19 cellular contexts compared by ENCODE assay signal in genomic region chr6:105804000-105804399, GRCh38.
DNase-seq lines count a peak whose midpoint lies in the region; ATAC-seq, FAIRE-seq and TF ChIP-seq lines count a peak whose summit lies in the region.
"Had no signal": no experiment of that assay in that cellular context is flagged by ENCODE, and none has a peak within 500 bp of the region (broad histone marks: within the 10 kb centered on the region; RNA-seq: fewer than 3 reads in every experiment).

No MANE protein-coding gene starts in this region.

- no peaks in the 10 kb centered on the region for H3K79me2 ChIP-seq in SK-N-SH (ENCODE audit: insufficient read depth)
- no peaks in the 10 kb centered on the region for H3K79me2 ChIP-seq in astrocyte (ENCODE audit: insufficient read depth, low read length)
- H3K79me2 ChIP-seq in keratinocyte (ENCODE audit: control insufficient read depth, insufficient read depth, low read length) = no peaks in the 10 kb centered on the region

- intact Hi-C loops in vagina (cut with DNase I) = no loop called here

- no peaks in the 10 kb centered on the region for H3K27me3 ChIP-seq in SK-N-SH (ENCODE audit: insufficient read depth)
- no peaks in the 10 kb centered on the region for H3K27me3 ChIP-seq in astrocyte (ENCODE audit: insufficient read depth, low read length)
- H3K27me3 ChIP-seq in keratinocyte (ENCODE audit: control insufficient read depth, extremely low read depth, insufficient read depth, low read length) = no peaks in the 10 kb centered on the region
- H3K27me3 ChIP-seq in vagina = no peaks in the 10 kb centered on the region
- H3K27me3 ChIP-seq in WERI-Rb-1 (ENCODE audit: insufficient read depth, low read depth, severe bottlenecking) = no peaks in the 10 kb centered on the region
- H3K27me3 ChIP-seq: SJCRH30 had no signal

- CTCF ChIA-PET in SK-N-SH (lab: Yijun Ruan, JAX) = interaction anchor here (0.5 kb wide), 1 partner anchor 635 kb away, joined by 4 read pairs; no protein-coding TSS in a partner anchor

- H4K20me1 ChIP-seq in SK-N-SH (ENCODE audit: insufficient read depth) = no peaks in the 10 kb centered on the region
- H4K20me1 ChIP-seq in astrocyte (ENCODE audit: insufficient read depth, low read length) = no peaks in the 10 kb centered on the region
- H4K20me1 ChIP-seq in keratinocyte (ENCODE audit: control insufficient read depth, extremely low read depth, insufficient read depth, low read length) = no peaks in the 10 kb centered on the region

- TF ChIP-seq RAD21 in SK-N-SH (IDR thresholded peaks at IDR 0.05; ENCODE audit: low read length) = no peak

- peak; percentile 14 for ATAC-seq in SK-N-SH treated with all-trans-retinoic acid at 6 μM for 48 hours
- ATAC-seq: GM23338 had no signal

- TF ChIP-seq EP300 in SK-N-SH (IDR thresholded peaks at IDR 0.05; ENCODE audit: borderline replicate concordance in 1 of 2, low read depth in 1 of 2, low read length in 1 of 2) = no peak

- H3K4me1 Mint-ChIP-seq in astrocyte (ENCODE audit: low read depth, unreplicated experiment) = peaks cover 3% of the 10 kb centered on the region
- H3K4me1 Mint-ChIP-seq: B cell, GM23338 had no signal

- H3K4me2 ChIP-seq in SK-N-SH = no peak overlapping the region; the same call in 1 of the 2 replicates
- peak overlapping the region; percentile 1 for H3K4me2 ChIP-seq in astrocyte (ENCODE audit: low read length)
- H3K4me2 ChIP-seq in keratinocyte (ENCODE audit: control insufficient read depth, extremely low read depth, insufficient read depth, low read depth, low read length) = peak overlapping the region; percentile 52
- H3K4me2 ChIP-seq: GM23338 had no signal

- no peaks in the 10 kb centered on the region for H3K36me3 Mint-ChIP-seq in astrocyte (ENCODE audit: low read depth, unreplicated experiment)
- H3K36me3 Mint-ChIP-seq: CD4-positive, CD25-positive, alpha-beta regulatory T cell had no signal

- POLR2A ChIA-PET in SK-N-SH (lab: Yijun Ruan, JAX) = no interaction called here

- no peaks in the 10 kb centered on the region for H3K9me1 ChIP-seq in keratinocyte (ENCODE audit: control insufficient read depth, extremely low read depth, insufficient read depth, low read length)

- H2AFZ ChIP-seq in SK-N-SH (ENCODE audit: low read depth) (no peak overlapping the region), astrocyte (ENCODE audit: low read depth, low read length) (no peak overlapping the region), keratinocyte (ENCODE audit: control insufficient read depth, low read length) (no peak overlapping the region)
- H2AFZ ChIP-seq: GM23338 had no signal

- H3K4me1 ChIP-seq in SK-N-SH (ENCODE audit: control insufficient read depth in 1 of 2, insufficient read depth in 2 of 2, low read depth in 1 of 2, low read length in 1 of 2) (peaks cover 0 to 5% of the 10 kb centered on the region in 2 experiments; a peak in 1 of 4 replicates), astrocyte (ENCODE audit: insufficient read depth, low read length) (peaks cover 17% of the 10 kb centered on the region), keratinocyte (ENCODE audit: control insufficient read depth, extremely low read depth, insufficient read depth, low read length) (peaks cover 28% of the 10 kb centered on the region), vagina (peaks cover 7% of the 10 kb centered on the region)
- H3K4me1 ChIP-seq: SJCRH30 had no signal

- H3K9me3 Mint-ChIP-seq in astrocyte (ENCODE audit: unreplicated experiment) = peaks cover 2% of the 10 kb centered on the region
- H3K9me3 Mint-ChIP-seq: GM23338 had no signal

- H3K27ac ChIP-seq in SK-N-SH (ENCODE audit: low read depth in 2 of 2, low read length in 1 of 2) = peak overlapping the region in 1 of 2 experiments; percentile 72; a peak in 3 of 4 replicates
- peak overlapping the region; percentile 61 for H3K27ac ChIP-seq in astrocyte (ENCODE audit: low read depth, low read length)
- H3K27ac ChIP-seq in keratinocyte (ENCODE audit: control insufficient read depth, insufficient read depth, low read length) = peak overlapping the region; percentile 80
- peak overlapping the region; percentile 33 for H3K27ac ChIP-seq in vagina
- H3K27ac ChIP-seq in WERI-Rb-1 = no peak overlapping the region
- H3K27ac ChIP-seq: 22Rv1, SJCRH30 had no signal

- H3K9me2 ChIP-seq in SK-N-SH = no peaks in the 10 kb centered on the region

- dilution Hi-C loops in keratinocyte (cut with MboI; ENCODE audit: extremely low pct_ligation_motif_present, low sequenced_read_pairs) = no loop called here

- H3K27me3 Mint-ChIP-seq in astrocyte (ENCODE audit: low read depth, unreplicated experiment) = no peaks in the 10 kb centered on the region
- H3K27me3 Mint-ChIP-seq: B cell; CD4-positive, CD25-positive, alpha-beta regulatory T cell had no signal

- WGBS in SK-N-SH (ENCODE audit: low lambda C conversion rate) = 9% methylated on average over 1 of the region's 1 CpG

- TF ChIP-seq POLR2A in vagina (IDR thresholded peaks at IDR 0.05) = no peak

- no peak overlapping the region for H3K27ac Mint-ChIP-seq in astrocyte (ENCODE audit: unreplicated experiment)
- H3K27ac Mint-ChIP-seq: B cell; CD4-positive, CD25-positive, alpha-beta regulatory T cell; GM23338 had no signal

- H3K36me3 ChIP-seq in SK-N-SH (replicated peaks in 1 of 2; ENCODE audit: control insufficient read depth in 1 of 2, insufficient read depth in 2 of 2, low read length in 1 of 2) (no peaks in the 10 kb centered on the region), astrocyte (ENCODE audit: insufficient read depth, low read length) (no peaks in the 10 kb centered on the region), keratinocyte (ENCODE audit: control insufficient read depth in 2 of 2, extremely low read depth in 1 of 2, insufficient read depth in 2 of 2, low read length in 2 of 2) (no peaks in the 10 kb centered on the region), vagina (no peaks in the 10 kb centered on the region), WERI-Rb-1 (no peaks in the 10 kb centered on the region)
- H3K36me3 ChIP-seq: SJCRH30 had no signal

- no peak overlapping the region for H3K9ac ChIP-seq in SK-N-SH
- H3K9ac ChIP-seq in astrocyte (ENCODE audit: low read length) = no peak overlapping the region
- peak overlapping the region; percentile 14 for H3K9ac ChIP-seq in keratinocyte (ENCODE audit: control insufficient read depth, extremely low read depth, insufficient read depth, low read length)

- H3K4me3 ChIP-seq in SK-N-SH (ENCODE audit: low read depth in 2 of 2, low read length in 1 of 2) (no peak overlapping the region), astrocyte (ENCODE audit: insufficient read depth, low read depth, low read length) (no peak overlapping the region), keratinocyte (ENCODE audit: control insufficient read depth in 2 of 3, extremely low read depth in 1 of 3, insufficient read depth in 2 of 3, low read depth in 1 of 3, low read length in 3 of 3) (no peak overlapping the region), vagina (no peak overlapping the region), WERI-Rb-1 (ENCODE audit: low read depth, low read length) (no peak overlapping the region)
- H3K4me3 ChIP-seq: GM23338, SJCRH30 had no signal

- FAIRE-seq in astrocyte (lab: Jason Lieb, UNC) (no peak), keratinocyte (lab: Jason Lieb, UNC) (no peak)
- FAIRE-seq: GM12891, GM19239 had no signal

- TF ChIP-seq CTCF in SK-N-SH (IDR thresholded peaks at IDR 0.05) (no peak), astrocyte (IDR thresholded peaks at IDR 0.05; ENCODE audit: insufficient read depth, low read depth, low read length) (no peak), keratinocyte (optimal IDR thresholded peaks at IDR 0.05 in 1 of 3, IDR thresholded peaks at IDR 0.05 in 1 of 3, conservative IDR thresholded peaks at IDR 0.05 in 1 of 3; ENCODE audit: extremely low read depth in 1 of 3, insufficient read depth in 2 of 3, low read length in 3 of 3) (no peak), vagina (IDR thresholded peaks at IDR 0.05) (no peak), WERI-Rb-1 (IDR thresholded peaks at IDR 0.05; ENCODE audit: low read depth, low read length) (no peak)

- no peak for DNase-seq in SK-N-SH
- DNase-seq in astrocyte (ENCODE audit: low read depth) = no peak
- no peak for DNase-seq in keratinocyte (ENCODE audit: low read depth, low spot score)
- no peak for DNase-seq in vagina (ENCODE audit: extremely low spot score in 2 of 2)
- no peak for DNase-seq in OCI-M1 (lab: John Stamatoyannopoulos, UW)
- no peak for DNase-seq in WERI-Rb-1
- DNase-seq in DMS 273 (lab: John Stamatoyannopoulos, UW; ENCODE audit: unreplicated experiment) = no peak
- DNase-seq: CD4-positive, CD25-positive, alpha-beta regulatory T cell; NCI-H1105; NCI-H2081 treated with DMSO at 0.1 percent for 48 hours; NCI-H748 treated with DMSO at 0.1 percent for 48 hours; NK-92 treated with Interleukin-12 subunit alpha and Interleukin-12 subunit beta, amount 100 ng/mL, for 24 hours; SJCRH30 had no signal

- no peaks in the 10 kb centered on the region for H3K9me3 ChIP-seq in SK-N-SH
- peaks cover 4% of the 10 kb centered on the region for H3K9me3 ChIP-seq in astrocyte (ENCODE audit: insufficient read depth, low read depth, low read length)
- no peaks in the 10 kb centered on the region for H3K9me3 ChIP-seq in keratinocyte (ENCODE audit: control insufficient read depth, low read depth, low read length)
- no peaks in the 10 kb centered on the region for H3K9me3 ChIP-seq in vagina
- H3K9me3 ChIP-seq in WERI-Rb-1 (ENCODE audit: severe bottlenecking) = peaks cover 6% of the 10 kb centered on the region
- H3K9me3 ChIP-seq: SJCRH30 had no signal

- peaks cover 11% of the 10 kb centered on the region for H3F3A ChIP-seq in SK-N-SH (replicated peaks; ENCODE audit: insufficient read depth)

- H3K4me3 Mint-ChIP-seq in astrocyte (ENCODE audit: unreplicated experiment) = no peak overlapping the region
- H3K4me3 Mint-ChIP-seq: B cell; CD4-positive, CD25-positive, alpha-beta regulatory T cell; GM23338 had no signal

TF ChIP-seq in SK-N-SH treated with all-trans-retinoic acid at 6 μM for 48 hours, 23 proteins besides CTCF, POLR2A, EP300 and RAD21:
- TF ChIP-seq CSDC2 (CRISPR knock-in tag; IDR thresholded peaks at IDR 0.05) = no peak
- TF ChIP-seq ISL1 (CRISPR knock-in tag; IDR thresholded peaks at IDR 0.05) = no peak
- TF ChIP-seq OSR1 (CRISPR knock-in tag; IDR thresholded peaks at IDR 0.05) = no peak
- TF ChIP-seq TCF4 (CRISPR knock-in tag; IDR thresholded peaks at IDR 0.05; ENCODE audit: borderline replicate concordance) = no peak

TF ChIP-seq in SK-N-SH, 30 proteins besides CTCF, POLR2A, EP300 and RAD21 (continues in another document):
- TF ChIP-seq SMC3 (IDR thresholded peaks at IDR 0.05; ENCODE audit: low read depth, low read length) (no peak), IRF3 (IDR thresholded peaks at IDR 0.05; ENCODE audit: low read depth, low read length) (no peak), NFIC (IDR thresholded peaks at IDR 0.05; ENCODE audit: borderline replicate concordance) (no peak), NRF1 (IDR thresholded peaks at IDR 0.05; ENCODE audit: low read depth, low read length) (no peak)
